In the genomic region with DNA sequence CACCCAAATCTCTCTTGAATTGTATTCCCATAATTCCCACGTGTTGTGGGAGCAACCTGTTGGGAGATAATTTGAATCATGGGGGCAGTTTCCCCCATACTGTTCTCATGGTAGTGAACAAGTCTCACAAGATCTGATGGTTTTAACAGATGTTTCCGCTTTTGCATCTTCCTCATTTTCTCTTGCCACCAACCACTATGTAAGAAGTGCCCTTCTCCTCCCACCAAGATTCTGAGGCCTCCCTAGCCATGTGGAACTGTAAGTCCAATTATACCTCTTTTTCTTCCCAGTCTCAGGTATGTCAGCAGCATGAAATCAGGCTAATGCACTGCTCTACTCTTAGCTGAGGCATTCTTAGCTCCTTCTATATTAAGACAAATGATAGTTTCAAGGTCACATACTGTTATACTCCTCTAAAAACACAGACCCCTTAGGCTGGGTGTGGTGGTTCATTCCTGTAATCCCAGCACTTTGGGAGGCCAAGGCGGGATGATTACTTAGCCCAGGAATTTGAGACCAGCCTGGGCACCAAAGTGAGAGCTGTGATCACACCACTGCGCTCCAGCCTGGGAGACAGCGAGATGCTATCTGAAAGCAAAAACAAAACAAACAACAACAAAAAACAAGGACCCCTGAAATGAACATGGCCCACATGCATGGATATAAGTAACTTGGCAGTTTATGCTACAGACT, we compare ENCODE assay signal across 12 cellular contexts. TPM values are rescaled to one million over a fixed set of nuclear protein-coding genes. Genes with fewer than 3 reads are reported as not detected.
DNase-seq lines count a peak whose midpoint lies in the region; ATAC-seq, FAIRE-seq and TF ChIP-seq lines count a peak whose summit lies in the region.
"Had no signal": no experiment of that assay in that cellular context is flagged by ENCODE, and none has a peak within 500 bp of the region (broad histone marks: within the 10 kb centered on the region; RNA-seq: fewer than 3 reads in every experiment).

No MANE protein-coding gene starts in this region.

- BruUV-seq in MCF 10A (replicated peaks; lab: Mats Ljungman, UMichigan), result no TSS peak
- BruUV-seq in PC-3 (replicated peaks; lab: Mats Ljungman, UMichigan), result no TSS peak

- H3K4me1 Mint-ChIP-seq in MCF 10A (ENCODE audit: insufficient read depth, unreplicated experiment) (peaks cover 44% of the 10 kb centered on the region), endothelial cell (ENCODE audit: unreplicated experiment) (peaks cover 27% of the 10 kb centered on the region)
- peaks cover 75% of the 10 kb centered on the region for H3K4me1 Mint-ChIP-seq in stimulated activated effector memory CD8-positive, alpha-beta T cell treated with anti-CD3 and anti-CD28 coated beads, Interleukin-12 subunit alpha, Interleukin-12 subunit beta, amount 100 ng/mL, for 72 hours

- H3K27me3 ChIP-seq in breast epithelium (no peaks in the 10 kb centered on the region), PC-3 (ENCODE audit: low read length) (no peaks in the 10 kb centered on the region)

- no peak for FAIRE-seq in kidney (lab: Jason Lieb, UNC)

- H3K4me1 ChIP-seq in breast epithelium (peaks cover 5 to 15% of the 10 kb centered on the region in 2 donors), PC-3 (ENCODE audit: insufficient read depth, low read length) (peaks cover 15% of the 10 kb centered on the region), kidney (ENCODE audit: control insufficient read depth in 1 of 2, insufficient read depth in 1 of 2, low read depth in 1 of 2, low read length in 2 of 2) (peaks cover 16 to 17% of the 10 kb centered on the region in 2 donors)

- H3K4me2 ChIP-seq in PC-3 (ENCODE audit: low read length), result peak overlapping the region; percentile 92

- H4K20me1 ChIP-seq in PC-3 (ENCODE audit: low read length), result peaks cover 53% of the 10 kb centered on the region

- no peaks in the 10 kb centered on the region for H3K9me3 ChIP-seq in breast epithelium
- H3K9me3 ChIP-seq in PC-3 (ENCODE audit: low read length), result no peaks in the 10 kb centered on the region
- no peaks in the 10 kb centered on the region for H3K9me3 ChIP-seq in kidney (ENCODE audit: control insufficient read depth in 1 of 2, low read length in 2 of 2)

- H2AFZ ChIP-seq in PC-3 (ENCODE audit: low read length), result no peak overlapping the region

- H3K36me3 ChIP-seq in breast epithelium (no peaks in the 10 kb centered on the region), PC-3 (ENCODE audit: low read depth, low read length) (peaks cover 23% of the 10 kb centered on the region), kidney (ENCODE audit: control insufficient read depth in 1 of 2, insufficient read depth in 2 of 2, low read length in 2 of 2) (no peaks in the 10 kb centered on the region)

- TF ChIP-seq POLR2A in breast epithelium (IDR thresholded peaks at IDR 0.05), result no peak

- POLR2A ChIA-PET in MCF 10A (lab: Yijun Ruan, JAX), result no interaction called here
- POLR2A ChIA-PET in PC-3 (lab: Charles Lee; ENCODE audit: unreplicated experiment), result no interaction called here

- H3K79me2 ChIP-seq in PC-3 (ENCODE audit: low read length), result peaks cover 86% of the 10 kb centered on the region

- DNase-seq in MCF 10A (ENCODE audit: unreplicated experiment), result no peak
- no peak for DNase-seq in breast epithelium (ENCODE audit: low spot score in 2 of 2)
- DNase-seq in PC-3, result no peak
- DNase-seq in endothelial cell (ENCODE audit: low spot score), result no peak
- DNase-seq in stimulated activated effector memory CD8-positive, alpha-beta T cell treated with anti-CD3 and anti-CD28 coated beads, Interleukin-12 subunit alpha, Interleukin-12 subunit beta, amount 100 ng/mL, for 72 hours (ENCODE audit: low spot score in 2 of 2), result no peak
- no peak for DNase-seq in kidney
- no peak for DNase-seq in NCI-H2196 treated with DMSO at 0.1 percent for 48 hours (lab: John Stamatoyannopoulos, UW; ENCODE audit: unreplicated experiment)
- DNase-seq: activated CD4-positive, alpha-beta T cell treated with anti-CD3 and anti-CD28 coated beads, Interleukin-2, amount 50 U/mL, for 4 hours; kidney glomerular epithelial cell; stimulated activated CD4-positive, alpha-beta T cell treated with anti-CD3 and anti-CD28 coated beads, Interleukin-4, amount 100 ng/mL, for 4 hours had no signal

- H3K36me3 Mint-ChIP-seq in MCF 10A (ENCODE audit: insufficient read depth, unreplicated experiment), result peaks cover 27% of the 10 kb centered on the region
- H3K36me3 Mint-ChIP-seq in endothelial cell (ENCODE audit: low read depth, unreplicated experiment), result peaks cover 9% of the 10 kb centered on the region
- H3K36me3 Mint-ChIP-seq in stimulated activated effector memory CD8-positive, alpha-beta T cell treated with anti-CD3 and anti-CD28 coated beads, Interleukin-12 subunit alpha, Interleukin-12 subunit beta, amount 100 ng/mL, for 72 hours, result peaks cover 55% of the 10 kb centered on the region

- H3K27ac ChIP-seq in breast epithelium (peak overlapping the region in 1 of 2 donors; percentile 1), PC-3 (ENCODE audit: low read length) (no peak overlapping the region), kidney (ENCODE audit: low read depth in 2 of 2, low read length in 2 of 2) (no peak overlapping the region)
- H3K27ac ChIP-seq: C4-2B had no signal

- ATAC-seq in PC-3, result no peak
- ATAC-seq in stimulated activated effector memory CD8-positive, alpha-beta T cell treated with anti-CD3 and anti-CD28 coated beads, Interleukin-12 subunit alpha, Interleukin-12 subunit beta, amount 100 ng/mL, for 72 hours, result no peak
- ATAC-seq in GM19397 (IDR thresholded peaks at IDR 0.05; ENCODE audit: unreplicated experiment), result no peak

- H3K9me2 ChIP-seq in PC-3 (replicated peaks; ENCODE audit: low read length), result no peaks in the 10 kb centered on the region

- H3K4me3 ChIP-seq in breast epithelium (peak overlapping the region in 1 of 3 donors; percentile 2), PC-3 (ENCODE audit: low read length) (no peak overlapping the region), kidney (ENCODE audit: low read length in 2 of 2) (peak overlapping the region in 1 of 2 donors; percentile 11)

- TF ChIP-seq CTCF in MCF 10A (IDR thresholded peaks at IDR 0.05; ENCODE audit: unreplicated experiment) (no peak), breast epithelium (IDR thresholded peaks at IDR 0.05) (no peak), PC-3 (conservative IDR thresholded peaks at IDR 0.05; ENCODE audit: low read depth, low read length) (no peak), endothelial cell (IDR thresholded peaks at IDR 0.05; ENCODE audit: unreplicated experiment) (no peak), kidney (IDR thresholded peaks at IDR 0.05; ENCODE audit: borderline replicate concordance, extremely low read depth, insufficient read depth) (no peak)

- H3K27me3 Mint-ChIP-seq in MCF 10A (ENCODE audit: insufficient read depth, unreplicated experiment), result no peaks in the 10 kb centered on the region
- H3K27me3 Mint-ChIP-seq in endothelial cell (ENCODE audit: unreplicated experiment), result peaks cover 4% of the 10 kb centered on the region

- no peak overlapping the region for H3K9ac ChIP-seq in PC-3 (ENCODE audit: low read length)
- no peak overlapping the region for H3K9ac ChIP-seq in kidney (ENCODE audit: low read length in 2 of 2)

- CTCF ChIA-PET in MCF 10A (lab: Yijun Ruan, JAX), result interaction anchor here (0.6 to 0.8 kb wide), 4 partner anchors 241 to 1299 kb away, joined by 3 to 4 read pairs (median 3); no protein-coding TSS in a partner anchor
- CTCF ChIA-PET in PC-3 (lab: Charles Lee), result interaction anchor here (0.6 kb wide), 1 partner anchor 215 kb away, joined by 3 read pairs; no protein-coding TSS in a partner anchor

- H3K9me3 Mint-ChIP-seq in MCF 10A (ENCODE audit: unreplicated experiment) (no peaks in the 10 kb centered on the region), endothelial cell (ENCODE audit: unreplicated experiment) (no peaks in the 10 kb centered on the region)
- H3K9me3 Mint-ChIP-seq in stimulated activated effector memory CD8-positive, alpha-beta T cell treated with anti-CD3 and anti-CD28 coated beads, Interleukin-12 subunit alpha, Interleukin-12 subunit beta, amount 100 ng/mL, for 72 hours, result no peaks in the 10 kb centered on the region

- intact Hi-C loops in MCF 10A (cut with micrococcal nuclease) (no loop called here), breast epithelium (cut with DNase I; ENCODE audit: low total_unique reads) (no loop called here), PC-3 (cut with micrococcal nuclease) (no loop called here), kidney (cut with DNase I) (no loop called here)

- no peaks in the 10 kb centered on the region for H3F3A ChIP-seq in PC-3 (ENCODE audit: low read length, unreplicated experiment)

- peak overlapping the region; percentile 82 for H3K27ac Mint-ChIP-seq in MCF 10A (ENCODE audit: low read depth, unreplicated experiment)
- peak overlapping the region; percentile 34 for H3K27ac Mint-ChIP-seq in endothelial cell (ENCODE audit: unreplicated experiment)
- H3K27ac Mint-ChIP-seq in stimulated activated effector memory CD8-positive, alpha-beta T cell treated with anti-CD3 and anti-CD28 coated beads, Interleukin-12 subunit alpha, Interleukin-12 subunit beta, amount 100 ng/mL, for 72 hours, result peak overlapping the region; percentile 53

- H3K4me3 Mint-ChIP-seq in MCF 10A (ENCODE audit: unreplicated experiment) (peak overlapping the region; percentile 91), endothelial cell (ENCODE audit: unreplicated experiment) (peak overlapping the region; percentile 66)
- H3K4me3 Mint-ChIP-seq in stimulated activated effector memory CD8-positive, alpha-beta T cell treated with anti-CD3 and anti-CD28 coated beads, Interleukin-12 subunit alpha, Interleukin-12 subunit beta, amount 100 ng/mL, for 72 hours, result peak overlapping the region; percentile 91

RNA-seq across cellular contexts. Expression of gene SCAF11, which starts 3.6 kb away (rescaled TPM):
- total RNA-seq in MCF 10A (2022), result 106 and 107 TPM in 2 replicates
- total RNA-seq in breast epithelium, result 100 to 1,000 TPM; 141 to 195 (median 177) TPM
- 75.7 and 92.0 TPM in 2 replicates for total RNA-seq in PC-3 (2014; rRNA removed)
- total RNA-seq in endothelial cell (ENCODE audit: unreplicated experiment), result 103 TPM
- total RNA-seq in kidney, result 129 TPM
- 21.0 TPM for polyA plus RNA-seq in kidney (ENCODE audit: insufficient read depth, low read depth, low replicate concordance)
